In genomic region chr11:134253189-134253993, GRCh38 we compare ENCODE assay signal across 1 cellular context.
TF ChIP-seq lines count a peak whose summit lies in the region.

Gene ACAD8, plus strand, starts transcription at chr11:134253568. Its CDS starts 33 bp downstream, at chr11:134253601.
Gene THYN1, minus strand, starts transcription at chr11:134253352. Its CDS starts 470 bp downstream, at chr11:134252882.

TF ChIP-seq in HepG2, 621 proteins besides CTCF, POLR2A, EP300 and RAD21 (continued from another document):
- TF ChIP-seq ZNF512B (CRISPR knock-in tag; IDR thresholded peaks at IDR 0.05; ENCODE audit: borderline replicate concordance) (no peak), HOXA9 (CRISPR knock-in tag; IDR thresholded peaks at IDR 0.05; ENCODE audit: borderline replicate concordance) (no peak), ATF5 (CRISPR knock-in tag; IDR thresholded peaks at IDR 0.05; ENCODE audit: low read depth) (no peak), SIN3A (IDR thresholded peaks at IDR 0.05; ENCODE audit: borderline replicate concordance, low read depth, low read length) (0 out of 2 replicates have a peak, but pooled peaks have one; percentile 48), MNT (IDR thresholded peaks at IDR 0.05) (0 out of 2 replicates have a peak, but pooled peaks have one; percentile 10), TBL1XR1 (IDR thresholded peaks at IDR 0.05; ENCODE audit: borderline replicate concordance, low read length, partially characterized antibody) (no peak), ZNF451 (CRISPR knock-in tag; IDR thresholded peaks at IDR 0.05) (no peak), GMEB1 (CRISPR knock-in tag; IDR thresholded peaks at IDR 0.05; ENCODE audit: borderline replicate concordance) (peak; percentile 99), FOXO4 (CRISPR knock-in tag; conservative IDR thresholded peaks at IDR 0.05) (no peak), ZBTB44 (CRISPR knock-in tag; IDR thresholded peaks at IDR 0.05) (no peak), ZNF776 (CRISPR knock-in tag; IDR thresholded peaks at IDR 0.05) (peak; percentile 75; the same call in 1 of the 2 replicates), STAG1 (CRISPR knock-in tag; IDR thresholded peaks at IDR 0.05) (no peak), NCOA1 (CRISPR knock-in tag; IDR thresholded peaks at IDR 0.05) (no peak; the same call in 1 of the 2 replicates), NR2C2 (CRISPR knock-in tag; IDR thresholded peaks at IDR 0.05; ENCODE audit: borderline replicate concordance) (peak; percentile 99), ZBTB42 (CRISPR knock-in tag; IDR thresholded peaks at IDR 0.05) (0 out of 2 replicates have a peak, but pooled peaks have one; percentile 52), ZNF576 (CRISPR knock-in tag; IDR thresholded peaks at IDR 0.05) (no peak), PRPF4 (IDR thresholded peaks at IDR 0.05; ENCODE audit: low read depth, low read length, poor library complexity, severe bottlenecking) (no peak), ZNF326 (CRISPR knock-in tag; IDR thresholded peaks at IDR 0.05; ENCODE audit: borderline replicate concordance) (no peak), ZNF207 (IDR thresholded peaks at IDR 0.05; ENCODE audit: borderline replicate concordance) (no peak), ZBTB14 (CRISPR knock-in tag; IDR thresholded peaks at IDR 0.05) (no peak), ZNF253 (CRISPR knock-in tag; IDR thresholded peaks at IDR 0.05; ENCODE audit: borderline replicate concordance) (no peak), MXD1 (CRISPR knock-in tag; IDR thresholded peaks at IDR 0.05) (no peak), TERF1 (CRISPR knock-in tag; IDR thresholded peaks at IDR 0.05) (no peak), SOX6 (IDR thresholded peaks at IDR 0.05) (no peak), SOX6 (CRISPR knock-in tag; IDR thresholded peaks at IDR 0.05) (peak; percentile 49), ZFP36L1 (CRISPR knock-in tag; IDR thresholded peaks at IDR 0.05) (no peak), SP140L (CRISPR knock-in tag; IDR thresholded peaks at IDR 0.05; ENCODE audit: borderline replicate concordance) (no peak), PLSCR1 (CRISPR knock-in tag; IDR thresholded peaks at IDR 0.05; ENCODE audit: borderline replicate concordance) (no peak), FOXK2 (IDR thresholded peaks at IDR 0.05) (no peak), HOXA7 (CRISPR knock-in tag; IDR thresholded peaks at IDR 0.05) (no peak), MIER2 (CRISPR knock-in tag; IDR thresholded peaks at IDR 0.05) (no peak; the same call in 1 of the 2 replicates), NCOA2 (CRISPR knock-in tag; IDR thresholded peaks at IDR 0.05) (no peak), NCOR1 (IDR thresholded peaks at IDR 0.05; ENCODE audit: borderline replicate concordance, low read length) (no peak), ZSCAN29 (CRISPR knock-in tag; conservative IDR thresholded peaks at IDR 0.05) (no peak), POLR2AphosphoS5 (IDR thresholded peaks at IDR 0.05; ENCODE audit: low read depth, low read length) (peak; percentile 93), HIVEP1 (CRISPR knock-in tag; IDR thresholded peaks at IDR 0.05) (0 out of 2 replicates have a peak, but pooled peaks have one; percentile 17), REST (IDR thresholded peaks at IDR 0.05; ENCODE audit: borderline replicate concordance in 1 of 2, low read depth in 1 of 2, low read length in 2 of 2) (no peak; a peak in 1 of 4 replicates), ZNF17 (CRISPR knock-in tag; IDR thresholded peaks at IDR 0.05) (no peak), HDAC6 (IDR thresholded peaks at IDR 0.05; ENCODE audit: low read depth, low read length) (no peak), HNRNPUL1 (IDR thresholded peaks at IDR 0.05; ENCODE audit: low read depth, low read length) (no peak), ARNT2 (CRISPR knock-in tag; IDR thresholded peaks at IDR 0.05; ENCODE audit: low read depth) (peak; percentile 69), RBM22 (optimal IDR thresholded peaks at IDR 0.05; ENCODE audit: low read length) (no peak)
